9 cellular contexts compared by ENCODE assay signal in genomic region chr16:35691057-35691456, GRCh38.
"Had no signal": no experiment of that assay in that cellular context is flagged by ENCODE, and none has a peak within 500 bp of the region (broad histone marks: within the 10 kb centered on the region; RNA-seq: fewer than 3 reads in every experiment).

No MANE protein-coding gene starts in this region.

- H3K27ac Mint-ChIP-seq: HFFc6, IgD-negative memory B cell had no signal

- H3K27ac ChIP-seq: GM23248, HL-60 had no signal

- H3K27me3 Mint-ChIP-seq: IgD-negative memory B cell had no signal

- H3K36me3 ChIP-seq: HAP-1 had no signal

- H3K4me3 Mint-ChIP-seq: HFFc6, IgD-negative memory B cell had no signal

- H3K4me1 ChIP-seq: HAP-1 had no signal

- DNase-seq: GM23248, GOT3, H7, HFFc6 had no signal

- H3K4me1 Mint-ChIP-seq: IgD-negative memory B cell had no signal

- H3K9me3 ChIP-seq: HAP-1 had no signal

- ATAC-seq: HCT116, HepG2 had no signal

- H3K36me3 Mint-ChIP-seq: IgD-negative memory B cell had no signal

- H3K4me3 ChIP-seq: GM23248, HAP-1 had no signal
